Comparison of ENCODE assay signal across 13 cellular contexts in the genomic region with DNA sequence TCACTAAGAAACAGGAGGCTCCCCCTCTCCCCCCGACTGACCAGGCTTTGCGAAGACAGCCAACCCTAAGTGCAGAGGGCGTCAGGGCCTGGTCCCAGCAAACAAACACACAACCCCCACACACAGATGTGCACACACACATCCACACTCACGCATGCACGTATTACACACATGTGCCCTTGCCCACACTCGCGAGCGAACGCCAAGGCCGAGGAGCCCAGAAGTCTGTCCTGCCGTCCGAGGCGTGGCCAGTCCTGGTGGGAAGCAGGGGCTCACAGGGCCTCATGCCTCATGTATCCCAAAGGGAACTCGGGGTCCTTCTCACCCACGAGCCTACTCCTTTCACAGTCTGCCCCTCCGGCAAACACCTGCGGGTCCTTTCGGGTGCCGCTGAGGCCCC. TPM values are rescaled to one million over a fixed set of nuclear protein-coding genes. Genes with fewer than 3 reads are reported as not detected.
A peak's percentile ranks its signal among the peaks of the same experiment; 100 is the strongest.
DNase-seq lines count a peak whose midpoint lies in the region; ATAC-seq and TF ChIP-seq lines count a peak whose summit lies in the region.
"Had no signal": no experiment of that assay in that cellular context is flagged by ENCODE, and none has a peak within 500 bp of the region (broad histone marks: within the 10 kb centered on the region; RNA-seq: fewer than 3 reads in every experiment).

No MANE protein-coding gene starts in this region.

- peaks cover 26% of the 10 kb centered on the region for H3K4me1 ChIP-seq in PC-9 (replicated peaks; ENCODE audit: insufficient read depth)
- H3K4me1 ChIP-seq in endodermal cell (ENCODE audit: control insufficient read depth, insufficient read depth, low read length): no peaks in the 10 kb centered on the region
- H3K4me1 ChIP-seq in skeletal muscle tissue (ENCODE audit: control insufficient read depth in 3 of 3, insufficient read depth in 3 of 3, low read length in 3 of 3): peaks cover 33 to 53% (median 37%) of the 10 kb centered on the region in 3 donors

- H3K27me3 ChIP-seq in PC-9 (ENCODE audit: insufficient read depth, low read depth): no peaks in the 10 kb centered on the region
- H3K27me3 ChIP-seq in endodermal cell (ENCODE audit: control insufficient read depth, insufficient read depth, low read length, poor library complexity, severe bottlenecking): no peaks in the 10 kb centered on the region
- no peaks in the 10 kb centered on the region for H3K27me3 ChIP-seq in skeletal muscle tissue (ENCODE audit: control insufficient read depth in 3 of 3, insufficient read depth in 3 of 3, low read length in 3 of 3)
- H3K27me3 ChIP-seq: breast epithelium, MG63 had no signal

- no peak overlapping the region for H3K27ac ChIP-seq in PC-9
- no peak overlapping the region for H3K27ac ChIP-seq in endodermal cell (ENCODE audit: low read depth, low read length)
- no peak overlapping the region for H3K27ac ChIP-seq in skeletal muscle tissue (ENCODE audit: low read depth, low read length)
- H3K27ac ChIP-seq: breast epithelium had no signal

- H4K20me1 ChIP-seq in PC-9 (ENCODE audit: insufficient read depth): peaks cover 31% of the 10 kb centered on the region

- peaks cover 76% of the 10 kb centered on the region for H3K79me2 ChIP-seq in PC-9 (ENCODE audit: low read depth)

- H3K4me3 ChIP-seq in PC-9 (no peak overlapping the region), endodermal cell (ENCODE audit: low read length) (peak overlapping the region; percentile 92), skeletal muscle tissue (ENCODE audit: low read length in 3 of 3) (peak overlapping the region in 2 of 3 donors; percentile 45 to 90)

- no peaks in the 10 kb centered on the region for H3K9me2 ChIP-seq in PC-9 (ENCODE audit: insufficient read depth)

- H3K36me3 Mint-ChIP-seq in activated CD8-positive, alpha-beta memory T cell treated with anti-CD3 and anti-CD28 coated beads, Interleukin-2, amount 10 ng/mL, durations not matched to agents 7 days and 5 days: peaks cover 35% of the 10 kb centered on the region
- peaks cover 44% of the 10 kb centered on the region for H3K36me3 Mint-ChIP-seq in endodermal cell (ENCODE audit: low read depth)

- ATAC-seq in activated CD8-positive, alpha-beta memory T cell treated with anti-CD3 and anti-CD28 coated beads, Interleukin-2, amount 10 ng/mL, durations not matched to agents 7 days and 5 days: no peak
- no peak for ATAC-seq in HG03108 (IDR thresholded peaks at IDR 0.05; ENCODE audit: unreplicated experiment)

- no peaks in the 10 kb centered on the region for H3K27me3 Mint-ChIP-seq in activated CD8-positive, alpha-beta memory T cell treated with anti-CD3 and anti-CD28 coated beads, Interleukin-2, amount 10 ng/mL, durations not matched to agents 7 days and 5 days
- H3K27me3 Mint-ChIP-seq in endodermal cell (ENCODE audit: insufficient read depth): no peaks in the 10 kb centered on the region

- H3K9ac ChIP-seq in endodermal cell (ENCODE audit: extremely low read depth, low read length, poor library complexity, severe bottlenecking) (no peak overlapping the region), skeletal muscle tissue (ENCODE audit: low read depth in 1 of 3, low read length in 3 of 3) (peak overlapping the region; percentile 23 to 57 (median 50))

- intact Hi-C loops in PC-9 (cut with micrococcal nuclease; ENCODE audit: unreplicated experiment): loop anchor here (2.0 to 10.0 kb wide), 2 partner anchors 107 to 245 kb away; partner anchors contain the start of gene PERM1
- intact Hi-C loops in posterior vena cava (cut with DNase I): no loop called here

- H3K9me3 ChIP-seq in PC-9 (ENCODE audit: insufficient read depth, low read depth) (no peaks in the 10 kb centered on the region), endodermal cell (ENCODE audit: control insufficient read depth, low read length) (no peaks in the 10 kb centered on the region), skeletal muscle tissue (ENCODE audit: control insufficient read depth in 3 of 3, low read length in 3 of 3) (no peaks in the 10 kb centered on the region)
- H3K9me3 ChIP-seq: breast epithelium, MG63 had no signal

- H3K4me1 Mint-ChIP-seq in activated CD8-positive, alpha-beta memory T cell treated with anti-CD3 and anti-CD28 coated beads, Interleukin-2, amount 10 ng/mL, durations not matched to agents 7 days and 5 days: peaks cover 33% of the 10 kb centered on the region
- peaks cover 8% of the 10 kb centered on the region for H3K4me1 Mint-ChIP-seq in endodermal cell

- peak overlapping the region; percentile 91 for H3K4me3 Mint-ChIP-seq in activated CD8-positive, alpha-beta memory T cell treated with anti-CD3 and anti-CD28 coated beads, Interleukin-2, amount 10 ng/mL, durations not matched to agents 7 days and 5 days
- H3K4me3 Mint-ChIP-seq in endodermal cell: no peak overlapping the region

- BruUV-seq in PC-9 (replicated peaks; lab: Mats Ljungman, UMichigan): no TSS peak

- no peaks in the 10 kb centered on the region for H3K36me3 ChIP-seq in PC-9 (ENCODE audit: low read depth)
- peaks cover 18% of the 10 kb centered on the region for H3K36me3 ChIP-seq in endodermal cell (ENCODE audit: control insufficient read depth, insufficient read depth, low read length)
- H3K36me3 ChIP-seq in skeletal muscle tissue (ENCODE audit: control insufficient read depth in 3 of 3, insufficient read depth in 3 of 3, low read length in 3 of 3): peaks cover 23 to 37% (median 23%) of the 10 kb centered on the region in 3 donors

- no peak for DNase-seq in activated CD8-positive, alpha-beta memory T cell treated with anti-CD3 and anti-CD28 coated beads, Interleukin-2, amount 10 ng/mL, durations not matched to agents 7 days and 5 days
- no peak for DNase-seq in activated CD8-positive, alpha-beta memory T cell treated with anti-CD3 and anti-CD28 coated beads, Interleukin-2, amount 50 U/mL, for 48 hours
- DNase-seq in PC-9 (no peak), endodermal cell (no peak), posterior vena cava (ENCODE audit: low spot score) (no peak)
- no peak for DNase-seq in effector CD8-positive, alpha-beta T cell (lab: John Stamatoyannopoulos, UW)
- DNase-seq: kidney, MG63, NCI-H524, SHP77 treated with DMSO at 0.1 percent for 48 hours had no signal

- H3K4me2 ChIP-seq in PC-9: peak overlapping the region; percentile 85; the same call in 1 of the 2 replicates

- H3K9me3 Mint-ChIP-seq in activated CD8-positive, alpha-beta memory T cell treated with anti-CD3 and anti-CD28 coated beads, Interleukin-2, amount 10 ng/mL, durations not matched to agents 7 days and 5 days (ENCODE audit: low read depth): no peaks in the 10 kb centered on the region
- H3K9me3 Mint-ChIP-seq in endodermal cell: peaks cover 6% of the 10 kb centered on the region

- CTCF ChIA-PET in activated CD8-positive, alpha-beta memory T cell treated with anti-CD3 and anti-CD28 coated beads, Interleukin-2, amount 10 ng/mL, durations not matched to agents 7 days and 5 days (lab: Charles Lee): interaction anchor here (4.8 kb wide), 1 partner anchor 108 kb away, joined by 43 read pairs; no protein-coding TSS in a partner anchor
- CTCF ChIA-PET in PC-9 (lab: Charles Lee): no interaction called here

- H2AFZ ChIP-seq in PC-9: no peak overlapping the region

- TF ChIP-seq CTCF in PC-9 (conservative IDR thresholded peaks at IDR 0.05) (no peak), endodermal cell (conservative IDR thresholded peaks at IDR 0.05) (no peak)

- WGBS in endodermal cell (ENCODE audit: insufficient coverage in 1 of 2, insufficient read length in 1 of 2), 2 experiments: 95 to 97% methylated on average over 11 to 19 of the region's 19 CpGs

- H3K27ac Mint-ChIP-seq in activated CD8-positive, alpha-beta memory T cell treated with anti-CD3 and anti-CD28 coated beads, Interleukin-2, amount 10 ng/mL, durations not matched to agents 7 days and 5 days: peak overlapping the region; percentile 45
- peak overlapping the region; percentile 9 for H3K27ac Mint-ChIP-seq in endodermal cell

- H3F3A ChIP-seq in PC-9 (ENCODE audit: insufficient read depth, low read depth): peaks cover 12% of the 10 kb centered on the region; the same call in 1 of the 2 replicates

- POLR2A ChIA-PET in PC-9 (lab: Charles Lee; ENCODE audit: unreplicated experiment): no interaction called here

RNA-seq across cellular contexts. Expression of gene SDF4, which starts 2.0 kb away (rescaled TPM):
- 100 to 1,000 TPM; 109 to 144 TPM for total RNA-seq in activated CD8-positive, alpha-beta memory T cell treated with anti-CD3 and anti-CD28 coated beads, Interleukin-2, amount 10 ng/mL, durations not matched to agents 7 days and 5 days
- total RNA-seq in PC-9 (2021) (133 and 139 TPM in 2 replicates), endodermal cell (10 to 100 TPM; 85.9 to 95.6 TPM), skeletal muscle tissue (28.2 TPM), posterior vena cava (100 to 1,000 TPM; 121 to 151 TPM)
- 77.8 TPM for polyA plus RNA-seq in endodermal cell (2013, experiment 1 of 2)
- 71.1 TPM for polyA plus RNA-seq in endodermal cell (2013, experiment 2 of 2)

RNA-seq across cellular contexts. Expression of gene B3GALT6, which starts 2.3 kb away (rescaled TPM):
- total RNA-seq in activated CD8-positive, alpha-beta memory T cell treated with anti-CD3 and anti-CD28 coated beads, Interleukin-2, amount 10 ng/mL, durations not matched to agents 7 days and 5 days: 10 to 100 TPM; 17.6 to 25.5 TPM
- total RNA-seq in PC-9 (2021): 16.2 and 20.8 TPM in 2 replicates
- 10 to 100 TPM; 24.8 to 31.5 TPM for total RNA-seq in endodermal cell
- 27.8 TPM for polyA plus RNA-seq in endodermal cell (2013, experiment 1 of 2)
- polyA plus RNA-seq in endodermal cell (2013, experiment 2 of 2): 24.0 TPM
- total RNA-seq in skeletal muscle tissue: 10.4 TPM
- 10 to 100 TPM in 1 of 2 donors, 1 to 10 TPM in 1; 9.9 to 10.3 TPM for total RNA-seq in posterior vena cava

RNA-seq across cellular contexts. Expression of gene TNFRSF4, which starts 15.8 kb away (rescaled TPM):
- total RNA-seq in activated CD8-positive, alpha-beta memory T cell treated with anti-CD3 and anti-CD28 coated beads, Interleukin-2, amount 10 ng/mL, durations not matched to agents 7 days and 5 days: 10 to 100 TPM in 1 of 2 experiments, 1 to 10 TPM in 1; 8.1 to 72.4 TPM
- total RNA-seq in PC-9 (2021): 0.20 and 0.38 TPM in 2 replicates
- under 1 TPM in 1 of 2 donors, not detected in 1; 0.20 TPM for total RNA-seq in endodermal cell
- not detected for polyA plus RNA-seq in endodermal cell (2013, experiment 1 of 2)
- polyA plus RNA-seq in endodermal cell (2013, experiment 2 of 2): not detected
- total RNA-seq in skeletal muscle tissue: 0.52 TPM
- 1 to 10 TPM; 2.0 to 2.8 TPM for total RNA-seq in posterior vena cava

RNA-seq across cellular contexts. Expression of gene C1QTNF12, which starts 16.8 kb away (rescaled TPM):
- 1 to 10 TPM; 2.0 to 2.6 TPM for total RNA-seq in activated CD8-positive, alpha-beta memory T cell treated with anti-CD3 and anti-CD28 coated beads, Interleukin-2, amount 10 ng/mL, durations not matched to agents 7 days and 5 days
- total RNA-seq in PC-9 (2021): 5.2 and 11.8 TPM in 2 replicates
- total RNA-seq in endodermal cell: 10 to 100 TPM in 1 of 2 donors, 1 to 10 TPM in 1; 8.1 to 13.5 TPM
- polyA plus RNA-seq in endodermal cell (2013, experiment 1 of 2): 3.2 TPM
- 3.5 TPM for polyA plus RNA-seq in endodermal cell (2013, experiment 2 of 2)
- 1.0 TPM for total RNA-seq in skeletal muscle tissue
- 1 to 10 TPM; 1.9 to 4.1 TPM for total RNA-seq in posterior vena cava

RNA-seq across cellular contexts. Expression of gene TNFRSF18, which starts 23.4 kb away (rescaled TPM):
- 100 to 1,000 TPM in 1 of 2 experiments, 10 to 100 TPM in 1; 28.1 to 156 TPM for total RNA-seq in activated CD8-positive, alpha-beta memory T cell treated with anti-CD3 and anti-CD28 coated beads, Interleukin-2, amount 10 ng/mL, durations not matched to agents 7 days and 5 days
- total RNA-seq in PC-9 (2021) (6.9 and 14.1 TPM in 2 replicates), endodermal cell (1 to 10 TPM in 1 of 2 donors, under 1 TPM in 1; 0.95 to 1.7 TPM), skeletal muscle tissue (1.6 TPM), posterior vena cava (under 1 TPM; 0.33 to 0.93 TPM)
- polyA plus RNA-seq in endodermal cell (2013, experiment 1 of 2): not detected
- 0.25 TPM for polyA plus RNA-seq in endodermal cell (2013, experiment 2 of 2)
